ENCODE assay signal across 17 cellular contexts in the genomic region with DNA sequence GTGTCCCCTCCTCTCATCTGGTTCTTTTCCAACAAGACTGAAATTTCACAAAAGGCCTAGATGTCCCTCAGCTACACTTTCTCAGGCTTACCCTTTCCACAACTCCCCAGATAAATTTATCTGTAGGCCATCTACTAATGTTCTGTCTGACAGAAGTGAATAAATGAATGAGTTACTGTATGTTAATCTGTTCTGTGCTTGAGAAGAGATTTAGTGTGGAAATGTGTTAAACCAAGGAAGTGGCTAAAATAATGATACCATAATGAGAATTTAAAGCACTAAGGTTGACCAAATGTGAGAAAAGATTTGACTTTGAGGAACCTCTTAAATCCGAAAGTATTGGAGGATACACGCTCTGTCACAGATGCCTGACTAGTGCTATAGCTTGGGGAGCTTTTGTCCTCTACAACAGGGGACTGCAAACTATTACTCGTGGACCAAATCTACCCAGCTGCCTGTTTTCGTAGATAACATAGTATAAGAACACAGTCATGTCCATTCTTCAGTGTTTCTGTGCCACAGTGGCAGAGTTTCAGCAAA.
A peak's percentile ranks its signal among the peaks of the same experiment; 100 is the strongest.
DNase-seq lines count a peak whose midpoint lies in the region; ATAC-seq and TF ChIP-seq lines count a peak whose summit lies in the region.
"Had no signal": no experiment of that assay in that cellular context is flagged by ENCODE, and none has a peak within 500 bp of the region (broad histone marks: within the 10 kb centered on the region; RNA-seq: fewer than 3 reads in every experiment).

No MANE protein-coding gene starts in this region.

- ATAC-seq in GM18520 (IDR thresholded peaks at IDR 0.05; ENCODE audit: unreplicated experiment) (peak; percentile 69), GM21381 (IDR thresholded peaks at IDR 0.05; ENCODE audit: unreplicated experiment) (peak; percentile 90), HG02870 (IDR thresholded peaks at IDR 0.05; ENCODE audit: unreplicated experiment) (peak; percentile 96), HG03442 (IDR thresholded peaks at IDR 0.05; ENCODE audit: unreplicated experiment) (peak; percentile 83), foreskin keratinocyte (no peak)
- no peak for ATAC-seq in stimulated activated naive CD8-positive, alpha-beta T cell treated with anti-CD3 and anti-CD28 coated beads, Interleukin-15, Interleukin-2, amounts not matched to agents 100 U/mL and 50 U/mL, for 24 hours
- ATAC-seq: HepG2; naive thymus-derived CD8-positive, alpha-beta T cell had no signal

- H3K27me3 Mint-ChIP-seq in activated CD4-positive, alpha-beta T cell treated with anti-CD3 and anti-CD28 coated beads, Interleukin-2, amount 10 ng/mL, durations not matched to agents 7 days and 5 days = no peaks in the 10 kb centered on the region

- H3K27me3 ChIP-seq in foreskin keratinocyte = no peaks in the 10 kb centered on the region
- H3K27me3 ChIP-seq: tibial nerve had no signal

- DNase-seq in foreskin keratinocyte = no peak
- DNase-seq in NCI-H748 treated with DMSO at 0.1 percent for 48 hours (lab: John Stamatoyannopoulos, UW) = no peak
- no peak for DNase-seq in stimulated activated naive CD8-positive, alpha-beta T cell treated with anti-CD3 and anti-CD28 coated beads, Interleukin-15, Interleukin-2, amounts not matched to agents 100 U/mL and 50 U/mL, for 24 hours
- DNase-seq in activated CD4-positive, alpha-beta T cell treated with anti-CD3 and anti-CD28 coated beads, Interleukin-2, amount 10 ng/mL, durations not matched to agents 7 days and 5 days = no peak
- DNase-seq: activated naive CD4-positive, alpha-beta T cell treated with anti-CD3 and anti-CD28 coated beads, Interleukin-2, amount 50 U/mL, for 16 hours; effector CD8-positive, alpha-beta T cell; naive thymus-derived CD8-positive, alpha-beta T cell; retina; stimulated activated CD8-positive, alpha-beta memory T cell treated with anti-CD3 and anti-CD28 coated beads, Interleukin-4, amount 100 ng/mL, for 48 hours; WERI-Rb-1 had no signal

- H3K4me1 Mint-ChIP-seq in activated CD4-positive, alpha-beta T cell treated with anti-CD3 and anti-CD28 coated beads, Interleukin-2, amount 10 ng/mL, durations not matched to agents 7 days and 5 days = no peaks in the 10 kb centered on the region
- H3K4me1 Mint-ChIP-seq: naive thymus-derived CD8-positive, alpha-beta T cell had no signal

- CTCF ChIA-PET in activated CD4-positive, alpha-beta T cell treated with anti-CD3 and anti-CD28 coated beads, Interleukin-2, amount 10 ng/mL, durations not matched to agents 7 days and 5 days (lab: Charles Lee) = interaction anchor here (0.9 kb wide), 1 partner anchor 9 kb away, joined by 3 read pairs; no protein-coding TSS in a partner anchor

- H3K27ac ChIP-seq in foreskin keratinocyte = no peak overlapping the region
- H3K27ac ChIP-seq: SK-N-MC, tibial nerve, WERI-Rb-1 had no signal

- no peaks in the 10 kb centered on the region for H3K36me3 Mint-ChIP-seq in activated CD4-positive, alpha-beta T cell treated with anti-CD3 and anti-CD28 coated beads, Interleukin-2, amount 10 ng/mL, durations not matched to agents 7 days and 5 days (ENCODE audit: low read depth)

- no peak overlapping the region for H3K27ac Mint-ChIP-seq in activated CD4-positive, alpha-beta T cell treated with anti-CD3 and anti-CD28 coated beads, Interleukin-2, amount 10 ng/mL, durations not matched to agents 7 days and 5 days
- H3K27ac Mint-ChIP-seq: naive thymus-derived CD8-positive, alpha-beta T cell had no signal

- H3K4me3 Mint-ChIP-seq in activated CD4-positive, alpha-beta T cell treated with anti-CD3 and anti-CD28 coated beads, Interleukin-2, amount 10 ng/mL, durations not matched to agents 7 days and 5 days = no peak overlapping the region
- H3K4me3 Mint-ChIP-seq: naive thymus-derived CD8-positive, alpha-beta T cell had no signal

- POLR2A ChIA-PET in activated CD4-positive, alpha-beta T cell treated with anti-CD3 and anti-CD28 coated beads, Interleukin-2, amount 10 ng/mL, durations not matched to agents 7 days and 5 days (lab: Charles Lee) = no interaction called here

- no peaks in the 10 kb centered on the region for H3K4me1 ChIP-seq in foreskin keratinocyte
- H3K4me1 ChIP-seq: tibial nerve had no signal

- H3K9me3 Mint-ChIP-seq in activated CD4-positive, alpha-beta T cell treated with anti-CD3 and anti-CD28 coated beads, Interleukin-2, amount 10 ng/mL, durations not matched to agents 7 days and 5 days = peaks cover 4% of the 10 kb centered on the region

- no peak for TF ChIP-seq CTCF in foreskin keratinocyte (conservative IDR thresholded peaks at IDR 0.05)

Comparison
In these comparisons a context has a peak if more than half of its experiments do, and no peak if none do; other contexts are left out.
1. ATAC-seq: peak in GM18520 (single experiment), GM21381 (single experiment), HG02870 (single experiment) and HG03442 (single experiment); none in foreskin keratinocyte (single experiment) and stimulated activated naive CD8-positive, alpha-beta T cell treated with anti-CD3 and anti-CD28 coated beads, Interleukin-15, Interleukin-2, amounts not matched to agents 100 U/mL and 50 U/mL, for 24 hours (single experiment).